Comparison of ENCODE assay signal across 30 cellular contexts in genomic region chr5:38048400-38048799, GRCh38.
"Had no signal": no experiment of that assay in that cellular context is flagged by ENCODE, and none has a peak within 500 bp of the region (broad histone marks: within the 10 kb centered on the region; RNA-seq: fewer than 3 reads in every experiment).

No MANE protein-coding gene starts in this region.

- ATAC-seq: effector memory CD8-positive, alpha-beta T cell; heart right ventricle; mucosa of descending colon; stimulated activated memory B cell treated with anti-CD40 and anti-IgM and Interleukin-4, amounts not matched to agents 10 μg/mL and 1 μg/mL and 100 μg/mL, for 72 hours; stimulated activated naive CD8-positive, alpha-beta T cell treated with anti-CD3 and anti-CD28 coated beads, Interleukin-15, Interleukin-2, amounts not matched to agents 100 U/mL and 50 U/mL, for 24 hours had no signal

- H3K4me3 ChIP-seq: esophagus squamous epithelium, heart right ventricle, lung, mucosa of descending colon, prostate gland, right atrium auricular region, sigmoid colon, thoracic aorta, tibial nerve, upper lobe of left lung, uterus had no signal

- H3K4me1 Mint-ChIP-seq: immature natural killer cell; memory B cell; mesothelial cell of epicardium; naive B cell; nephron; stimulated activated memory B cell treated with anti-CD40 and anti-IgM and Interleukin-4, amounts not matched to agents 10 μg/mL and 1 μg/mL and 100 μg/mL, for 72 hours had no signal

- H3K36me3 ChIP-seq: esophagus squamous epithelium, heart right ventricle, prostate gland, right atrium auricular region, sigmoid colon, thoracic aorta, tibial nerve, upper lobe of left lung, uterus had no signal

- H3K27ac ChIP-seq: esophagus squamous epithelium, heart right ventricle, prostate gland, right atrium auricular region, thoracic aorta, tibial nerve, upper lobe of left lung, uterus had no signal

- DNase-seq: cortex of kidney; effector memory CD8-positive, alpha-beta T cell; erythroblast; esophagus squamous epithelium; foreskin melanocyte; glutamatergic neuron; heart right ventricle; hippocampal formation; immature natural killer cell; islet precursor cell; kidney glomerular epithelial cell; mucosa of descending colon; naive B cell; nucleus accumbens; sigmoid colon; stimulated activated CD4-positive, alpha-beta T cell treated with anti-CD3 and anti-CD28 coated beads, Interleukin-2, amount 100 ng/mL, for 24 hours; stimulated activated CD4-positive, alpha-beta T cell treated with anti-CD3 and anti-CD28 coated beads, Interleukin-4, amount 100 ng/mL, for 4 hours; stimulated activated naive CD8-positive, alpha-beta T cell treated with anti-CD3 and anti-CD28 coated beads, Interleukin-15, Interleukin-2, amounts not matched to agents 100 U/mL and 50 U/mL, for 24 hours; upper lobe of left lung; uterus had no signal

- H3K36me3 Mint-ChIP-seq: immature natural killer cell; memory B cell; mesothelial cell of epicardium; naive B cell; stimulated activated memory B cell treated with anti-CD40 and anti-IgM and Interleukin-4, amounts not matched to agents 10 μg/mL and 1 μg/mL and 100 μg/mL, for 72 hours had no signal

- FAIRE-seq: endometrium had no signal

- H3K27ac Mint-ChIP-seq: effector memory CD8-positive, alpha-beta T cell; immature natural killer cell; memory B cell; mesothelial cell of epicardium; naive B cell; nephron; stimulated activated memory B cell treated with anti-CD40 and anti-IgM and Interleukin-4, amounts not matched to agents 10 μg/mL and 1 μg/mL and 100 μg/mL, for 72 hours had no signal

- H3K4me3 Mint-ChIP-seq: effector memory CD8-positive, alpha-beta T cell; immature natural killer cell; memory B cell; mesothelial cell of epicardium; naive B cell; nephron; stimulated activated memory B cell treated with anti-CD40 and anti-IgM and Interleukin-4, amounts not matched to agents 10 μg/mL and 1 μg/mL and 100 μg/mL, for 72 hours had no signal

- H3K9me3 Mint-ChIP-seq: memory B cell; mesothelial cell of epicardium; nephron; stimulated activated memory B cell treated with anti-CD40 and anti-IgM and Interleukin-4, amounts not matched to agents 10 μg/mL and 1 μg/mL and 100 μg/mL, for 72 hours had no signal

- H3K4me1 ChIP-seq: esophagus squamous epithelium, heart right ventricle, prostate gland, right atrium auricular region, tibial nerve, upper lobe of left lung, uterus had no signal

- H3K27me3 Mint-ChIP-seq: effector memory CD8-positive, alpha-beta T cell; stimulated activated memory B cell treated with anti-CD40 and anti-IgM and Interleukin-4, amounts not matched to agents 10 μg/mL and 1 μg/mL and 100 μg/mL, for 72 hours had no signal

- H3K27me3 ChIP-seq: esophagus squamous epithelium, heart right ventricle, right atrium auricular region, sigmoid colon, tibial nerve, upper lobe of left lung, uterus had no signal

- H3K9me3 ChIP-seq: esophagus squamous epithelium, heart right ventricle, mucosa of descending colon, prostate gland, right atrium auricular region, sigmoid colon, thoracic aorta, tibial nerve, upper lobe of left lung, uterus had no signal
